In the genomic region with DNA sequence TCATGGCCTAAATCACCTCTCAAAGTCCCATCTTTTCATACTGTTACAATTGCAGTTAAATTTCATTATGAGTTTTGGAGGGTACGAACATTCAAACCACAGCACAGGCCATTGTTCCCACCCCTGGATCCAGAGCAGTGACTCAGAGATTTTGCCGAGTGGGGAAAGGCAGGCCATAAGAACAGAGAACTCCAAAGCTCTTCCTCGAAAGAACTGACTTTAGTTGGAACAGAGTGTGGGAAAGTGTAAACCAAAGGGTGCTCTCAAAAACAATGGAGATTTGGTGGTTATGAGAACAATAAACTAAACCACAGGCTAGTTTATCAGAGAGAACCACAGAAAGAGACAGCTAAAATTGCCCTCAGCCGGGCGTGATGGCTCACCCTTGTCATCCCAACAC, we compare ENCODE assay signal across 21 cellular contexts. TPM values are rescaled to one million over a fixed set of nuclear protein-coding genes. Genes with fewer than 3 reads are reported as not detected.
DNase-seq lines count a peak whose midpoint lies in the region; ATAC-seq, FAIRE-seq and TF ChIP-seq lines count a peak whose summit lies in the region.
"Had no signal": no experiment of that assay in that cellular context is flagged by ENCODE, and none has a peak within 500 bp of the region (broad histone marks: within the 10 kb centered on the region; RNA-seq: fewer than 3 reads in every experiment).

No MANE protein-coding gene starts in this region.

- peaks cover 8% of the 10 kb centered on the region for H3K4me1 Mint-ChIP-seq in GM23338
- H3K4me1 Mint-ChIP-seq: IgD-negative memory B cell had no signal

- no peaks in the 10 kb centered on the region for H3K9me2 ChIP-seq in GM23338 (ENCODE audit: insufficient read depth)

- H3K4me2 ChIP-seq in mammary epithelial cell (ENCODE audit: insufficient read depth, low read depth, low read length), result no peak overlapping the region
- no peak overlapping the region for H3K4me2 ChIP-seq in GM23338
- no peak overlapping the region for H3K4me2 ChIP-seq in HepG2 (ENCODE audit: low read depth, low read length)

- H3K27me3 Mint-ChIP-seq in GM23338 (ENCODE audit: insufficient read depth, low read depth, poor library complexity), result no peaks in the 10 kb centered on the region
- H3K27me3 Mint-ChIP-seq: CD4-positive, alpha-beta T cell; IgD-negative memory B cell had no signal

- H3K4me3 ChIP-seq in mammary epithelial cell (replicated peaks in 1 of 3; ENCODE audit: insufficient read depth in 1 of 3, low read depth in 2 of 3, low read length in 3 of 3) (no peak overlapping the region), GM23338 (no peak overlapping the region), HepG2 (replicated peaks in 1 of 3; ENCODE audit: insufficient read depth in 1 of 3, low read depth in 2 of 3, low read length in 3 of 3) (no peak overlapping the region)

- DNase-seq in NCI-H2107 treated with DMSO at 0.1 percent for 48 hours (lab: John Stamatoyannopoulos, UW; ENCODE audit: unreplicated experiment) (peak; percentile 24), NCI-H2107 (lab: John Stamatoyannopoulos, UW) (no peak), mammary epithelial cell (no peak), myocyte (ENCODE audit: low read depth) (peak; percentile 39), GM23338 (ENCODE audit: low spot score) (no peak), posterior vena cava (ENCODE audit: low spot score) (no peak), COLO668 (lab: John Stamatoyannopoulos, UW; ENCODE audit: unreplicated experiment) (no peak), HepG2 (ENCODE audit: low spot score) (no peak)
- DNase-seq: BE2C; CD4-positive, alpha-beta T cell; H7; MV-4-11; NCI-H187 treated with DMSO at 0.1 percent for 48 hours; NCI-H446 treated with DMSO at 0.1 percent for 48 hours; NK-92 treated with Interleukin-12 subunit alpha and Interleukin-12 subunit beta, amount 100 ng/mL, for 24 hours; SIG-M5 had no signal

- no peak overlapping the region; the same call in 1 of the 2 replicates for H3K27ac Mint-ChIP-seq in GM23338
- H3K27ac Mint-ChIP-seq: CD4-positive, alpha-beta T cell; IgD-negative memory B cell had no signal

- no peaks in the 10 kb centered on the region for H3K36me3 Mint-ChIP-seq in GM23338 (ENCODE audit: low read depth)
- H3K36me3 Mint-ChIP-seq: IgD-negative memory B cell had no signal

- no peaks in the 10 kb centered on the region for H3K27me3 ChIP-seq in mammary epithelial cell (ENCODE audit: insufficient read depth, low read length)
- H3K27me3 ChIP-seq in GM23338 (ENCODE audit: insufficient read depth), result no peaks in the 10 kb centered on the region
- 0 out of 5 replicates have a peak, but pooled peaks cover 0 to 1% of the 10 kb centered on the region in 2 experiments for H3K27me3 ChIP-seq in HepG2 (ENCODE audit: control insufficient read depth in 1 of 2, insufficient read depth in 2 of 2, low read length in 2 of 2)
- H3K27me3 ChIP-seq: BE2C had no signal

- no peak for TF ChIP-seq RAD21 in HepG2 (CRISPR knock-in tag; IDR thresholded peaks at IDR 0.05)

- no peak for ATAC-seq in GM23338
- ATAC-seq in HepG2, result no peak

- H3K79me2 ChIP-seq in mammary epithelial cell (ENCODE audit: insufficient read depth, low read length), result no peaks in the 10 kb centered on the region
- H3K79me2 ChIP-seq in GM23338 (replicated peaks; ENCODE audit: insufficient read depth), result no peaks in the 10 kb centered on the region
- H3K79me2 ChIP-seq in HepG2 (ENCODE audit: insufficient read depth, low read length), result no peaks in the 10 kb centered on the region

- dilution Hi-C loops in mammary epithelial cell (cut with HindIII; ENCODE audit: low sequenced_read_pairs), result no loop called here

- no peaks in the 10 kb centered on the region for H3F3A ChIP-seq in GM23338 (replicated peaks; ENCODE audit: low read depth)

- in situ Hi-C loops in mammary epithelial cell (cut with MboI; ENCODE audit: low sequenced_read_pairs in 2 of 2) (no loop called here), HepG2 (cut with HindIII; ENCODE audit: extremely low pct_ligation_motif_present, low pct_unique_long_range_greater_than_20kb) (no loop called here)

- H3K9me3 ChIP-seq in mammary epithelial cell (replicated peaks; ENCODE audit: insufficient read depth, low read length) (no peaks in the 10 kb centered on the region), HepG2 (ENCODE audit: low read length) (no peaks in the 10 kb centered on the region)
- H3K9me3 ChIP-seq: BE2C had no signal

- 69% methylated on average over 5 of the region's 5 CpGs for WGBS in mammary epithelial cell (ENCODE audit: low coverage, missing lambda C conversion rate)
- WGBS in HepG2 (ENCODE audit: low lambda C conversion rate), result 95% methylated on average over 5 of the region's 5 CpGs

- intact Hi-C loops in mammary epithelial cell (cut with micrococcal nuclease) (no loop called here), posterior vena cava (cut with DNase I) (no loop called here), HepG2 (cut with micrococcal nuclease; ENCODE audit: unreplicated experiment) (no loop called here)

- TF ChIP-seq POLR2A in HepG2 (IDR thresholded peaks at IDR 0.05; ENCODE audit: insufficient read depth in 1 of 2, low read depth in 2 of 2, low read length in 2 of 2), result no peak

- H3K27ac ChIP-seq in mammary epithelial cell (ENCODE audit: insufficient read depth, low read depth, low read length) (peak overlapping the region; percentile 50), GM23338 (ENCODE audit: low read depth) (no peak overlapping the region), HepG2 (ENCODE audit: extremely low read length, insufficient read depth, low read length) (no peak overlapping the region)
- H3K27ac ChIP-seq: 22Rv1 had no signal

- H3K4me1 ChIP-seq in mammary epithelial cell (ENCODE audit: insufficient read depth, low read length), result peaks cover 43% of the 10 kb centered on the region
- no peaks in the 10 kb centered on the region for H3K4me1 ChIP-seq in GM23338 (ENCODE audit: insufficient read depth)
- peaks cover 54% of the 10 kb centered on the region for H3K4me1 ChIP-seq in HepG2 (ENCODE audit: insufficient read depth, low read length)
- H3K4me1 ChIP-seq: BE2C had no signal

- no peak overlapping the region for H3K9ac ChIP-seq in mammary epithelial cell (ENCODE audit: insufficient read depth, low read length)
- H3K9ac ChIP-seq in HepG2 (ENCODE audit: insufficient read depth, low read depth, low read length), result no peak overlapping the region

- no peak for FAIRE-seq in HepG2 (lab: Jason Lieb, UNC)

- H3K36me3 ChIP-seq in mammary epithelial cell (ENCODE audit: insufficient read depth, low read length) (peaks cover 4% of the 10 kb centered on the region), GM23338 (ENCODE audit: insufficient read depth) (no peaks in the 10 kb centered on the region), HepG2 (replicated peaks in 1 of 2; ENCODE audit: control insufficient read depth in 1 of 2, insufficient read depth in 2 of 2, low read length in 2 of 2) (no peaks in the 10 kb centered on the region)
- H3K36me3 ChIP-seq: BE2C had no signal

- H3K4me3 Mint-ChIP-seq in GM23338, result no peak overlapping the region
- H3K4me3 Mint-ChIP-seq: CD4-positive, alpha-beta T cell; IgD-negative memory B cell had no signal

- H4K20me1 ChIP-seq in mammary epithelial cell (ENCODE audit: insufficient read depth, low read length) (no peaks in the 10 kb centered on the region), GM23338 (replicated peaks; ENCODE audit: insufficient read depth) (no peaks in the 10 kb centered on the region), HepG2 (ENCODE audit: insufficient read depth, low read length) (no peaks in the 10 kb centered on the region)

- H2AFZ ChIP-seq in mammary epithelial cell (ENCODE audit: low read depth, low read length), result peak overlapping the region; percentile 75
- H2AFZ ChIP-seq in GM23338, result no peak overlapping the region
- H2AFZ ChIP-seq in HepG2 (ENCODE audit: low read length), result no peak overlapping the region

- no peaks in the 10 kb centered on the region for H3K9me3 Mint-ChIP-seq in GM23338
- H3K9me3 Mint-ChIP-seq: IgD-negative memory B cell had no signal

- BruUV-seq in mammary epithelial cell (replicated peaks; lab: Mats Ljungman, UMichigan) (no TSS peak), HepG2 (replicated peaks; lab: Mats Ljungman, UMichigan) (no TSS peak)

- TF ChIP-seq CTCF in mammary epithelial cell (conservative IDR thresholded peaks at IDR 0.05 in 1 of 2, IDR thresholded peaks at IDR 0.05 in 1 of 2; ENCODE audit: extremely low read depth in 1 of 2, insufficient read depth in 1 of 2, low read depth in 1 of 2, low read length in 2 of 2), result no peak
- TF ChIP-seq CTCF in GM23338 (conservative IDR thresholded peaks at IDR 0.05; ENCODE audit: low read depth in 2 of 2), result no peak
- no peak for TF ChIP-seq CTCF in HepG2 (CRISPR knock-in tag; IDR thresholded peaks at IDR 0.05)

- CTCF ChIA-PET in mammary epithelial cell (lab: Charles Lee; ENCODE audit: low non-redundant PET), result no interaction called here
- CTCF ChIA-PET in HepG2 (lab: Yijun Ruan, JAX; ENCODE audit: low intra/inter-chr PET ratio, low total read pairs), result no interaction called here

- no peak for TF ChIP-seq EP300 in HepG2 (IDR thresholded peaks at IDR 0.05; ENCODE audit: low read depth in 2 of 2, low read length in 2 of 2)
- TF ChIP-seq EP300 in HepG2 (CRISPR knock-in tag; IDR thresholded peaks at IDR 0.05; ENCODE audit: borderline replicate concordance), result no peak

- POLR2A ChIA-PET in HepG2 (lab: Yijun Ruan, JAX), result interaction anchor here (1.5 to 6.7 kb wide), 2 partner anchors 9 to 18 kb away, joined by 3 to 93 read pairs; a partner anchor contains a TSS

RNA-seq across cellular contexts. Expression of a gene that starts 19.4 kb away (rescaled TPM):
- total RNA-seq in mammary epithelial cell (10 to 100 TPM; 50.2 to 61.6 TPM), myocyte (12.8 and 14.3 TPM in 2 replicates), posterior vena cava (10 to 100 TPM; 13.1 to 16.0 TPM), HepG2 (2016; rRNA removed; fragmentation: Illumina TruSeq; extraction: Trizol) (16.6 and 28.4 TPM in 2 replicates)
- polyA plus RNA-seq in mammary epithelial cell (13.0 TPM), GM23338 (2016; fragmentation: Nextera tagmentation; extraction: Ambion mirVana) (15.5 and 20.2 TPM in 2 replicates), HepG2 (2011; rRNA removed) (9.3 and 13.1 TPM in 2 replicates)
- 27.5 TPM for polyA minus RNA-seq in mammary epithelial cell
- polyA plus RNA-seq in myocyte (2012), result 6.0 TPM
- 58.8 and 62.2 TPM in 2 replicates for total RNA-seq in GM23338 (2014; rRNA removed; shearing (Covaris generic))
- total RNA-seq in HepG2 (2016; cell fraction: cytosol; rRNA removed; fragmentation: Illumina TruSeq; extraction: Trizol; ENCODE audit: low read depth), result 1.7 and 2.2 TPM in 2 replicates
- total RNA-seq in HepG2 (2016; cell fraction: insoluble cytoplasmic fraction; rRNA removed; fragmentation: Illumina TruSeq; extraction: Trizol), result 17.2 and 31.8 TPM in 2 replicates
- total RNA-seq in HepG2 (2016; cell fraction: membrane; rRNA removed; fragmentation: Illumina TruSeq; extraction: Trizol), result 9.3 and 10.1 TPM in 2 replicates
- total RNA-seq in HepG2 (2016; cell fraction: nucleus; rRNA removed; fragmentation: Illumina TruSeq; extraction: Trizol), result 10.1 and 11.9 TPM in 2 replicates
- polyA plus RNA-seq in HepG2 (2011; cell fraction: cytosol; rRNA removed), result 5.4 and 8.7 TPM in 2 replicates
- polyA plus RNA-seq in HepG2 (2011; cell fraction: nucleus; rRNA removed), result 4.4 and 7.1 TPM in 2 replicates
- 8.8 and 8.9 TPM in 2 replicates for polyA plus RNA-seq in HepG2 (2012)
- polyA plus RNA-seq in HepG2 (2016; cell fraction: cytosol; fragmentation: Illumina TruSeq; extraction: Trizol; ENCODE audit: low read depth), result 0.66 and 0.72 TPM in 2 replicates
- polyA plus RNA-seq in HepG2 (2016; cell fraction: insoluble cytoplasmic fraction; fragmentation: Illumina TruSeq; extraction: Trizol; ENCODE audit: low read depth), result 14.1 and 15.7 TPM in 2 replicates
- polyA plus RNA-seq in HepG2 (2016; cell fraction: membrane; fragmentation: Illumina TruSeq; extraction: Trizol; ENCODE audit: low read depth), result 3.1 and 3.3 TPM in 2 replicates
- polyA plus RNA-seq in HepG2 (2016; cell fraction: nucleus; fragmentation: Illumina TruSeq; extraction: Trizol; ENCODE audit: insufficient read depth, low read depth), result 15.5 and 16.9 TPM in 2 replicates
- 26.1 and 28.0 TPM in 2 replicates for polyA minus RNA-seq in HepG2 (2011; rRNA and poly(A)+ RNA removed; ENCODE audit: low replicate concordance)
- polyA minus RNA-seq in HepG2 (2011; cell fraction: cytosol; rRNA and poly(A)+ RNA removed), result 20.0 and 22.1 TPM in 2 replicates
- polyA minus RNA-seq in HepG2 (2011; cell fraction: nucleus; rRNA and poly(A)+ RNA removed), result 12.6 and 15.0 TPM in 2 replicates

RNA-seq across cellular contexts. Expression of a gene that starts 32.0 kb away (rescaled TPM):
- total RNA-seq in mammary epithelial cell (10 to 100 TPM in 1 of 2 donors, 1 to 10 TPM in 1; 6.8 to 10.2 TPM), myocyte (8.1 and 10.5 TPM in 2 replicates), posterior vena cava (1 to 10 TPM; 3.1 to 5.6 TPM), HepG2 (2016; rRNA removed; fragmentation: Illumina TruSeq; extraction: Trizol) (0.24 and 1.00 TPM in 2 replicates)
- polyA plus RNA-seq in mammary epithelial cell (17.2 TPM), GM23338 (2016; fragmentation: Nextera tagmentation; extraction: Ambion mirVana) (5.9 and 6.7 TPM in 2 replicates), HepG2 (2011; rRNA removed) (3.7 and 5.6 TPM in 2 replicates)
- 7.8 TPM for polyA minus RNA-seq in mammary epithelial cell
- 9.3 TPM for polyA plus RNA-seq in myocyte (2012)
- 10.6 and 14.7 TPM in 2 replicates for total RNA-seq in GM23338 (2014; rRNA removed; shearing (Covaris generic))
- 0.10 and 0.26 TPM in 2 replicates for total RNA-seq in HepG2 (2016; cell fraction: cytosol; rRNA removed; fragmentation: Illumina TruSeq; extraction: Trizol; ENCODE audit: low read depth)
- total RNA-seq in HepG2 (2016; cell fraction: insoluble cytoplasmic fraction; rRNA removed; fragmentation: Illumina TruSeq; extraction: Trizol), result 0.27 and 0.78 TPM in 2 replicates
- 0.24 and 0.56 TPM in 2 replicates for total RNA-seq in HepG2 (2016; cell fraction: membrane; rRNA removed; fragmentation: Illumina TruSeq; extraction: Trizol)
- total RNA-seq in HepG2 (2016; cell fraction: nucleus; rRNA removed; fragmentation: Illumina TruSeq; extraction: Trizol), result 1.0 and 1.1 TPM in 2 replicates
- 3.7 and 4.7 TPM in 2 replicates for polyA plus RNA-seq in HepG2 (2011; cell fraction: cytosol; rRNA removed)
- polyA plus RNA-seq in HepG2 (2011; cell fraction: nucleus; rRNA removed), result 5.2 TPM in 2 replicates
- 3.3 and 4.0 TPM in 2 replicates for polyA plus RNA-seq in HepG2 (2012)
- 0.16 TPM in 1 of 2 replicates, not detected in the other for polyA plus RNA-seq in HepG2 (2016; cell fraction: cytosol; fragmentation: Illumina TruSeq; extraction: Trizol; ENCODE audit: low read depth)
- 0.26 and 0.53 TPM in 2 replicates for polyA plus RNA-seq in HepG2 (2016; cell fraction: insoluble cytoplasmic fraction; fragmentation: Illumina TruSeq; extraction: Trizol; ENCODE audit: low read depth)
- polyA plus RNA-seq in HepG2 (2016; cell fraction: membrane; fragmentation: Illumina TruSeq; extraction: Trizol; ENCODE audit: low read depth), result 0.11 and 0.14 TPM in 2 replicates
- 2.1 and 2.8 TPM in 2 replicates for polyA plus RNA-seq in HepG2 (2016; cell fraction: nucleus; fragmentation: Illumina TruSeq; extraction: Trizol; ENCODE audit: insufficient read depth, low read depth)
- 4.6 and 4.7 TPM in 2 replicates for polyA minus RNA-seq in HepG2 (2011; rRNA and poly(A)+ RNA removed; ENCODE audit: low replicate concordance)
- 1.8 and 2.4 TPM in 2 replicates for polyA minus RNA-seq in HepG2 (2011; cell fraction: cytosol; rRNA and poly(A)+ RNA removed)
- 2.3 and 4.6 TPM in 2 replicates for polyA minus RNA-seq in HepG2 (2011; cell fraction: nucleus; rRNA and poly(A)+ RNA removed)

RNA-seq across cellular contexts. Expression of a gene that starts 53.2 kb away (rescaled TPM):
- total RNA-seq in mammary epithelial cell (under 1 TPM in 1 of 2 donors, not detected in 1; 0.50 TPM), myocyte (18.0 and 20.9 TPM in 2 replicates), posterior vena cava (10 to 100 TPM in 1 of 2 donors, 1 to 10 TPM in 1; 8.5 to 15.2 TPM), HepG2 (2016; rRNA removed; fragmentation: Illumina TruSeq; extraction: Trizol) (0.29 and 0.32 TPM in 2 replicates)
- polyA plus RNA-seq in mammary epithelial cell (not detected), GM23338 (2016; fragmentation: Nextera tagmentation; extraction: Ambion mirVana) (not detected in 2 replicates), HepG2 (2011; rRNA removed) (2.6 and 5.0 TPM in 2 replicates)
- not detected for polyA minus RNA-seq in mammary epithelial cell
- polyA plus RNA-seq in myocyte (2012), result 2.1 TPM
- not detected in 2 replicates for total RNA-seq in GM23338 (2014; rRNA removed; shearing (Covaris generic))
- 0.71 and 1.4 TPM in 2 replicates for total RNA-seq in HepG2 (2016; cell fraction: cytosol; rRNA removed; fragmentation: Illumina TruSeq; extraction: Trizol; ENCODE audit: low read depth)
- total RNA-seq in HepG2 (2016; cell fraction: insoluble cytoplasmic fraction; rRNA removed; fragmentation: Illumina TruSeq; extraction: Trizol), result 0.48 and 0.80 TPM in 2 replicates
- 0.37 and 0.55 TPM in 2 replicates for total RNA-seq in HepG2 (2016; cell fraction: membrane; rRNA removed; fragmentation: Illumina TruSeq; extraction: Trizol)
- total RNA-seq in HepG2 (2016; cell fraction: nucleus; rRNA removed; fragmentation: Illumina TruSeq; extraction: Trizol), result not detected in 2 replicates
- polyA plus RNA-seq in HepG2 (2011; cell fraction: cytosol; rRNA removed), result 3.4 and 4.2 TPM in 2 replicates
- 1.4 and 3.5 TPM in 2 replicates for polyA plus RNA-seq in HepG2 (2011; cell fraction: nucleus; rRNA removed)
- polyA plus RNA-seq in HepG2 (2012), result 2.6 and 3.0 TPM in 2 replicates
- polyA plus RNA-seq in HepG2 (2016; cell fraction: cytosol; fragmentation: Illumina TruSeq; extraction: Trizol; ENCODE audit: low read depth), result 0.71 and 0.88 TPM in 2 replicates
- 0.54 and 0.76 TPM in 2 replicates for polyA plus RNA-seq in HepG2 (2016; cell fraction: insoluble cytoplasmic fraction; fragmentation: Illumina TruSeq; extraction: Trizol; ENCODE audit: low read depth)
- 0.31 and 0.54 TPM in 2 replicates for polyA plus RNA-seq in HepG2 (2016; cell fraction: membrane; fragmentation: Illumina TruSeq; extraction: Trizol; ENCODE audit: low read depth)
- polyA plus RNA-seq in HepG2 (2016; cell fraction: nucleus; fragmentation: Illumina TruSeq; extraction: Trizol; ENCODE audit: insufficient read depth, low read depth), result 1.0 TPM in 1 of 2 replicates, not detected in the other
- polyA minus RNA-seq in HepG2 (2011; rRNA and poly(A)+ RNA removed; ENCODE audit: low replicate concordance), result 2.3 TPM in 1 of 2 replicates, not detected in the other
- polyA minus RNA-seq in HepG2 (2011; cell fraction: cytosol; rRNA and poly(A)+ RNA removed), result not detected in 2 replicates
- polyA minus RNA-seq in HepG2 (2011; cell fraction: nucleus; rRNA and poly(A)+ RNA removed), result not detected in 2 replicates
- total RNA-seq: Calu3; CD4-positive, alpha-beta T cell; H7; HT-29; OCI-LY7 had no signal
- polyA plus RNA-seq: IgD-negative memory B cell had no signal

RNA-seq across cellular contexts. Expression of a gene that starts 54.2 kb away (rescaled TPM):
- total RNA-seq in mammary epithelial cell (10 to 100 TPM; 19.0 to 23.2 TPM), myocyte (136 and 239 TPM in 2 replicates), posterior vena cava (10 to 100 TPM; 17.9 to 30.3 TPM), HepG2 (2016; rRNA removed; fragmentation: Illumina TruSeq; extraction: Trizol) (0.38 and 0.66 TPM in 2 replicates)
- polyA plus RNA-seq in mammary epithelial cell (6.3 TPM), GM23338 (2016; fragmentation: Nextera tagmentation; extraction: Ambion mirVana) (2.8 and 3.2 TPM in 2 replicates), HepG2 (2011; rRNA removed) (0.67 and 1.0 TPM in 2 replicates)
- 18.6 TPM for polyA minus RNA-seq in mammary epithelial cell
- 44.8 TPM for polyA plus RNA-seq in myocyte (2012)
- total RNA-seq in GM23338 (2014; rRNA removed; shearing (Covaris generic)), result 4.7 and 5.7 TPM in 2 replicates
- total RNA-seq in HepG2 (2016; cell fraction: cytosol; rRNA removed; fragmentation: Illumina TruSeq; extraction: Trizol; ENCODE audit: low read depth), result not detected in 2 replicates
- total RNA-seq in HepG2 (2016; cell fraction: insoluble cytoplasmic fraction; rRNA removed; fragmentation: Illumina TruSeq; extraction: Trizol), result 0.41 and 0.86 TPM in 2 replicates
- 0.22 and 0.34 TPM in 2 replicates for total RNA-seq in HepG2 (2016; cell fraction: membrane; rRNA removed; fragmentation: Illumina TruSeq; extraction: Trizol)
- total RNA-seq in HepG2 (2016; cell fraction: nucleus; rRNA removed; fragmentation: Illumina TruSeq; extraction: Trizol), result 0.25 and 0.40 TPM in 2 replicates
- 0.63 and 0.81 TPM in 2 replicates for polyA plus RNA-seq in HepG2 (2011; cell fraction: cytosol; rRNA removed)
- polyA plus RNA-seq in HepG2 (2011; cell fraction: nucleus; rRNA removed), result 0.59 and 0.85 TPM in 2 replicates
- polyA plus RNA-seq in HepG2 (2012), result 1.0 and 1.6 TPM in 2 replicates
- polyA plus RNA-seq in HepG2 (2016; cell fraction: cytosol; fragmentation: Illumina TruSeq; extraction: Trizol; ENCODE audit: low read depth), result 0.14 and 0.25 TPM in 2 replicates
- 0.37 and 0.84 TPM in 2 replicates for polyA plus RNA-seq in HepG2 (2016; cell fraction: insoluble cytoplasmic fraction; fragmentation: Illumina TruSeq; extraction: Trizol; ENCODE audit: low read depth)
- polyA plus RNA-seq in HepG2 (2016; cell fraction: membrane; fragmentation: Illumina TruSeq; extraction: Trizol; ENCODE audit: low read depth), result 0.24 and 0.26 TPM in 2 replicates
- polyA plus RNA-seq in HepG2 (2016; cell fraction: nucleus; fragmentation: Illumina TruSeq; extraction: Trizol; ENCODE audit: insufficient read depth, low read depth), result 0.23 and 0.61 TPM in 2 replicates
- polyA minus RNA-seq in HepG2 (2011; rRNA and poly(A)+ RNA removed; ENCODE audit: low replicate concordance), result 1.3 and 2.6 TPM in 2 replicates
- 0.18 and 0.49 TPM in 2 replicates for polyA minus RNA-seq in HepG2 (2011; cell fraction: cytosol; rRNA and poly(A)+ RNA removed)
- 0.50 and 0.90 TPM in 2 replicates for polyA minus RNA-seq in HepG2 (2011; cell fraction: nucleus; rRNA and poly(A)+ RNA removed)
- total RNA-seq: OCI-LY7 had no signal
- polyA plus RNA-seq: IgD-negative memory B cell had no signal

Comparison
In these comparisons a context has a peak if more than half of its experiments do, and no peak if none do; other contexts are left out.
1. DNase-seq: peak in NCI-H2107 treated with DMSO at 0.1 percent for 48 hours (single experiment) and myocyte (single experiment); none in NCI-H2107 (single experiment), mammary epithelial cell (single experiment), GM23338 (single experiment), posterior vena cava (single experiment), COLO668 (single experiment) and HepG2 (single experiment).